ENCODE assay signal across 20 cellular contexts in genomic region chr1:160799641-160800040, GRCh38. TPM values are rescaled to one million over a fixed set of nuclear protein-coding genes. Genes with fewer than 3 reads are reported as not detected.
DNase-seq lines count a peak whose midpoint lies in the region; ATAC-seq and TF ChIP-seq lines count a peak whose summit lies in the region.
"Had no signal": no experiment of that assay in that cellular context is flagged by ENCODE, and none has a peak within 500 bp of the region (broad histone marks: within the 10 kb centered on the region; RNA-seq: fewer than 3 reads in every experiment).

No MANE protein-coding gene starts in this region.

- no peak overlapping the region for H2AFZ ChIP-seq in OCI-LY7 (ENCODE audit: low read length)
- H2AFZ ChIP-seq: neural progenitor cell had no signal

- no peak for TF ChIP-seq CTCF in OCI-LY7 (conservative IDR thresholded peaks at IDR 0.05; ENCODE audit: low read length)

- H3K79me2 ChIP-seq in OCI-LY7 (ENCODE audit: insufficient read depth, low read depth, low read length), result peaks cover 57% of the 10 kb centered on the region

- CTCF ChIA-PET in OCI-LY7 (lab: Charles Lee; ENCODE audit: unreplicated experiment), result no interaction called here

- no peak for DNase-seq in activated T-cell treated with anti-CD3 and anti-CD28 coated beads, Interleukin-2, amount 50 U/mL, for 4 hours
- no peak for DNase-seq in activated T-cell treated with anti-CD3 and anti-CD28 coated beads, Interleukin-2, amount 50 U/mL, for 48 hours
- no peak for DNase-seq in OCI-LY7 (ENCODE audit: low spot score)
- DNase-seq in central memory CD8-positive, alpha-beta T cell (ENCODE audit: low spot score in 2 of 2), result no peak
- DNase-seq in RPMI8226, result no peak
- DNase-seq in ACHN, result no peak
- no peak for DNase-seq in NCI-H748 (lab: John Stamatoyannopoulos, UW; ENCODE audit: unreplicated experiment)
- DNase-seq: activated CD4-positive, CD25-positive, alpha-beta regulatory T cell; activated CD8-positive, alpha-beta memory T cell treated with anti-CD3 and anti-CD28 coated beads, Interleukin-2, amount 50 U/mL, for 48 hours; dorsolateral prefrontal cortex; NCI-H1694 had no signal

- POLR2A ChIA-PET in OCI-LY7 (lab: Charles Lee), result interaction anchor here (1.2 to 4.5 kb wide), 3 partner anchors 9 to 88 kb away, joined by 3 to 18 read pairs (median 7); partner anchors contain the start of gene CD48

- BruUV-seq in OCI-LY7 (replicated peaks; lab: Mats Ljungman, UMichigan), result no TSS peak

- no peaks in the 10 kb centered on the region for H3K9me2 ChIP-seq in OCI-LY7 (ENCODE audit: insufficient read depth, low read length)

- peaks cover 27% of the 10 kb centered on the region for H3K36me3 Mint-ChIP-seq in activated T-cell treated with anti-CD3 and anti-CD28 coated beads, Interleukin-2, amount 50 U/mL, for 4 hours (ENCODE audit: insufficient read depth)
- peaks cover 54% of the 10 kb centered on the region for H3K36me3 Mint-ChIP-seq in central memory CD8-positive, alpha-beta T cell (ENCODE audit: insufficient read depth)
- peaks cover 64% of the 10 kb centered on the region for H3K36me3 Mint-ChIP-seq in stimulated activated memory B cell treated with anti-CD40 and anti-IgM and Interleukin-4, amounts not matched to agents 10 μg/mL and 1 μg/mL and 100 μg/mL, for 72 hours
- H3K36me3 Mint-ChIP-seq: neural progenitor cell had no signal

- peak overlapping the region; percentile 91 for H3K27ac Mint-ChIP-seq in central memory CD8-positive, alpha-beta T cell (ENCODE audit: low read depth)
- H3K27ac Mint-ChIP-seq in stimulated activated memory B cell treated with anti-CD40 and anti-IgM and Interleukin-4, amounts not matched to agents 10 μg/mL and 1 μg/mL and 100 μg/mL, for 72 hours, result peak overlapping the region; percentile 98
- H3K27ac Mint-ChIP-seq: neural progenitor cell had no signal

- intact Hi-C loops in OCI-LY7 (cut with micrococcal nuclease; ENCODE audit: unreplicated experiment), result loop anchor here (5.0 kb wide), 1 partner anchor 177 kb away; no protein-coding TSS in a partner anchor

- no peaks in the 10 kb centered on the region for H3K27me3 Mint-ChIP-seq in activated T-cell treated with anti-CD3 and anti-CD28 coated beads, Interleukin-2, amount 50 U/mL, for 4 hours (ENCODE audit: low read depth)
- no peaks in the 10 kb centered on the region for H3K27me3 Mint-ChIP-seq in central memory CD8-positive, alpha-beta T cell
- no peaks in the 10 kb centered on the region for H3K27me3 Mint-ChIP-seq in stimulated activated memory B cell treated with anti-CD40 and anti-IgM and Interleukin-4, amounts not matched to agents 10 μg/mL and 1 μg/mL and 100 μg/mL, for 72 hours

- H3K4me3 ChIP-seq in OCI-LY7 (ENCODE audit: low read depth, low read length, poor library complexity, severe bottlenecking), result peak overlapping the region; percentile 76
- H3K4me3 ChIP-seq: cardiac muscle cell, dorsolateral prefrontal cortex, neural progenitor cell, prostate gland, vagina had no signal

- no peaks in the 10 kb centered on the region for H4K20me1 ChIP-seq in OCI-LY7 (ENCODE audit: insufficient read depth, low read length)

- peaks cover 17% of the 10 kb centered on the region; the same call in 1 of the 2 replicates for H3K9me3 ChIP-seq in OCI-LY7 (ENCODE audit: low read length)
- H3K9me3 ChIP-seq: prostate gland, vagina had no signal

- H3K36me3 ChIP-seq in OCI-LY7 (ENCODE audit: insufficient read depth, low read length), result peaks cover 37% of the 10 kb centered on the region
- H3K36me3 ChIP-seq: cardiac muscle cell, neural progenitor cell, prostate gland, vagina had no signal

- peak overlapping the region; percentile 86 for H3K4me3 Mint-ChIP-seq in activated T-cell treated with anti-CD3 and anti-CD28 coated beads, Interleukin-2, amount 50 U/mL, for 4 hours
- H3K4me3 Mint-ChIP-seq in central memory CD8-positive, alpha-beta T cell, result peak overlapping the region; percentile 92
- peak overlapping the region; percentile 97 for H3K4me3 Mint-ChIP-seq in stimulated activated memory B cell treated with anti-CD40 and anti-IgM and Interleukin-4, amounts not matched to agents 10 μg/mL and 1 μg/mL and 100 μg/mL, for 72 hours
- H3K4me3 Mint-ChIP-seq: neural progenitor cell had no signal

- in situ Hi-C loops in ACHN (cut with HindIII; ENCODE audit: low pct_ligation_motif_present, low pct_unique_long_range_greater_than_20kb, low sequenced_read_pairs), result no loop called here

- H3K27ac ChIP-seq in OCI-LY7 (ENCODE audit: low read depth, low read length, poor library complexity, severe bottlenecking), result peak overlapping the region; percentile 82
- H3K27ac ChIP-seq: cardiac muscle cell, dorsolateral prefrontal cortex, HL-60, neural progenitor cell, prostate gland, vagina had no signal

- no peak for ATAC-seq in activated T-cell treated with anti-CD3 and anti-CD28 coated beads, Interleukin-2, amount 50 U/mL, for 4 hours
- ATAC-seq in central memory CD8-positive, alpha-beta T cell (replicated peaks; ENCODE audit: extremely low read depth, poor library complexity, severe bottlenecking), result no peak
- no peak for ATAC-seq in stimulated activated memory B cell treated with anti-CD40 and anti-IgM and Interleukin-4, amounts not matched to agents 10 μg/mL and 1 μg/mL and 100 μg/mL, for 72 hours
- ATAC-seq: esophagus mucosa, Panc1 had no signal

- H3K9me3 Mint-ChIP-seq in activated T-cell treated with anti-CD3 and anti-CD28 coated beads, Interleukin-2, amount 50 U/mL, for 4 hours, result no peaks in the 10 kb centered on the region
- H3K9me3 Mint-ChIP-seq in central memory CD8-positive, alpha-beta T cell, result no peaks in the 10 kb centered on the region
- H3K9me3 Mint-ChIP-seq in stimulated activated memory B cell treated with anti-CD40 and anti-IgM and Interleukin-4, amounts not matched to agents 10 μg/mL and 1 μg/mL and 100 μg/mL, for 72 hours, result peaks cover 2% of the 10 kb centered on the region

- peaks cover 57% of the 10 kb centered on the region for H3K4me1 ChIP-seq in OCI-LY7 (ENCODE audit: insufficient read depth, low read length, poor library complexity, severe bottlenecking)
- H3K4me1 ChIP-seq: neural progenitor cell, prostate gland, vagina had no signal

- H3K4me1 Mint-ChIP-seq in activated T-cell treated with anti-CD3 and anti-CD28 coated beads, Interleukin-2, amount 50 U/mL, for 4 hours (ENCODE audit: low read depth), result peaks cover 80% of the 10 kb centered on the region
- H3K4me1 Mint-ChIP-seq in central memory CD8-positive, alpha-beta T cell, result peaks cover 76% of the 10 kb centered on the region
- H3K4me1 Mint-ChIP-seq in stimulated activated memory B cell treated with anti-CD40 and anti-IgM and Interleukin-4, amounts not matched to agents 10 μg/mL and 1 μg/mL and 100 μg/mL, for 72 hours, result peaks cover 77% of the 10 kb centered on the region
- H3K4me1 Mint-ChIP-seq: neural progenitor cell had no signal

- peak overlapping the region; percentile 88 for H3K4me2 ChIP-seq in OCI-LY7 (ENCODE audit: low read length)
- H3K4me2 ChIP-seq: neural progenitor cell had no signal

RNA-seq across cellular contexts. Expression of gene LY9, which starts 3.7 kb away (rescaled TPM):
- 10 to 100 TPM in 2 of 3 donors, 1 to 10 TPM in 1; 8.9 to 21.4 (median 16.5) TPM for total RNA-seq in activated T-cell treated with anti-CD3 and anti-CD28 coated beads, Interleukin-2, amount 50 U/mL, for 4 hours
- total RNA-seq in OCI-LY7 (2014; rRNA removed; shearing (Covaris generic)), result 23.7 and 28.4 TPM in 2 replicates
- total RNA-seq in OCI-LY7 (2022), result 40.2 and 42.8 TPM in 2 replicates
- total RNA-seq: cardiac muscle cell, SK-MEL-5 had no signal
